ENCODE assay signal across 1 cellular context in the genomic region with DNA sequence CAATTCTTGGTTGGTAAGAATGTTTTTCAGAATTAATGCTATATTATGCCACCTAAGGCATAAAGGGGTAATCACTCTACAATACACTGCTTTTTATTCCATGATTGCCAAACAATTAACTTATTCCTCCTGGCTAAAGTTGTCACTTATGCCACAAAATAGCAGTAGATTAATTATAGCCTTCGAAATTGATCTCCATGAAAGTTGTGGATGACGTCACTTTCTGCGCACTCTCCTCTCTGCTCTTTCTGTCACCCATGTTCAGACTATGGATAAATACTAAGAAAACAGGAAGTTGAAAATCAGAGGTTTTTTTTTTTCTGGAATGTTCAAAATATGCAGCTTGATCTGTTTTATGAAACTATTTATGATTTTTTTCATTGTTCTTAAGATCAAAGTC.
TF ChIP-seq lines count a peak whose summit lies in the region.

No MANE protein-coding gene starts in this region.

TF ChIP-seq in K562, 482 proteins besides CTCF, POLR2A, EP300 and RAD21 (continued from another document):
- no peak for TF ChIP-seq ZNF318 (IDR thresholded peaks at IDR 0.05; ENCODE audit: borderline replicate concordance in 1 of 2, low read depth in 1 of 2)
- TF ChIP-seq RHOXF2B (CRISPR knock-in tag; conservative IDR thresholded peaks at IDR 0.05): no peak
- TF ChIP-seq PRPF4 (IDR thresholded peaks at IDR 0.05; ENCODE audit: insufficient read depth, low read depth, low read length, poor library complexity, severe bottlenecking): no peak
- no peak for TF ChIP-seq ILK (tag; IDR thresholded peaks at IDR 0.05; ENCODE audit: borderline replicate concordance, low read depth)
- no peak for TF ChIP-seq SAP30 (IDR thresholded peaks at IDR 0.05; ENCODE audit: borderline replicate concordance, insufficient read depth, low read depth, low read length, poor library complexity, severe bottlenecking)
- no peak for TF ChIP-seq SP1 (CRISPR knock-in tag; IDR thresholded peaks at IDR 0.05)
- TF ChIP-seq, protein P1, sequence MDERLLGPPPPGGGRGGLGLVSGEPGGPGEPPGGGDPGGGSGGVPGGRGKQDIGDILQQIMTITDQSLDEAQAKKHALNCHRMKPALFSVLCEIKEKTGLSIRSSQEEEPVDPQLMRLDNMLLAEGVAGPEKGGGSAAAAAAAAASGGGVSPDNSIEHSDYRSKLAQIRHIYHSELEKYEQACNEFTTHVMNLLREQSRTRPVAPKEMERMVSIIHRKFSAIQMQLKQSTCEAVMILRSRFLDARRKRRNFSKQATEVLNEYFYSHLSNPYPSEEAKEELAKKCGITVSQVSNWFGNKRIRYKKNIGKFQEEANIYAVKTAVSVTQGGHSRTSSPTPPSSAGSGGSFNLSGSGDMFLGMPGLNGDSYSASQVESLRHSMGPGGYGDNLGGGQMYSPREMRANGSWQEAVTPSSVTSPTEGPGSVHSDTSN (CRISPR knock-in tag; IDR thresholded peaks at IDR 0.05; ENCODE audit: low read depth): no peak
- TF ChIP-seq, protein P1 (tag; conservative IDR thresholded peaks at IDR 0.05; ENCODE audit: low read depth): no peak
- TF ChIP-seq BRD4 (IDR thresholded peaks at IDR 0.05): no peak
